1 cellular context compared by ENCODE assay signal in genomic region chr17:82250868-82251500, GRCh38.
TF ChIP-seq lines count a peak whose summit lies in the region.

No MANE protein-coding gene starts in this region.

TF ChIP-seq in HepG2, 621 proteins besides CTCF, POLR2A, EP300 and RAD21:
- TF ChIP-seq UBTF (CRISPR knock-in tag; IDR thresholded peaks at IDR 0.05) (0 out of 2 replicates have a peak, but pooled peaks have one; percentile 14), CHD2 (IDR thresholded peaks at IDR 0.05; ENCODE audit: low read depth, low read length) (0 out of 2 replicates have a peak, but pooled peaks have one; percentile 8), RBM22 (optimal IDR thresholded peaks at IDR 0.05; ENCODE audit: low read length) (peak; percentile 40), NFRKB (IDR thresholded peaks at IDR 0.05) (no peak), PLRG1 (conservative IDR thresholded peaks at IDR 0.05) (no peak), HES4 (CRISPR knock-in tag; IDR thresholded peaks at IDR 0.05; ENCODE audit: borderline replicate concordance) (0 out of 2 replicates have a peak, but pooled peaks have one; percentile 31), MYC (CRISPR knock-in tag; IDR thresholded peaks at IDR 0.05; ENCODE audit: borderline replicate concordance) (0 out of 2 replicates have a peak, but pooled peaks have one; percentile 14), AGO2 (optimal IDR thresholded peaks at IDR 0.05; ENCODE audit: low read depth, low read length) (peak; percentile 45)
TF ChIP-seq in HepG2: peak in this region for 6.
